8 cellular contexts compared by ENCODE assay signal in genomic region chr22:26589845-26590524, GRCh38. TPM values are rescaled to one million over a fixed set of nuclear protein-coding genes. Genes with fewer than 3 reads are reported as not detected.
A peak's percentile ranks its signal among the peaks of the same experiment; 100 is the strongest.
DNase-seq lines count a peak whose midpoint lies in the region; ATAC-seq and TF ChIP-seq lines count a peak whose summit lies in the region.

TPST2 (minus strand) TSS chr22:26590132; CDS start chr22:26541630, 48,502 bp downstream.

- peak; percentile 93 for TF ChIP-seq POLR2A in GM18505 (IDR thresholded peaks at IDR 0.05; ENCODE audit: borderline replicate concordance, extremely low read depth, insufficient read depth, insufficient read length)

- DNase-seq in NCI-H1930 (lab: John Stamatoyannopoulos, UW) (peak; percentile 57 to 78), cerebellum (ENCODE audit: low spot score) (peak; percentile 94), kidney glomerular epithelial cell (lab: John Stamatoyannopoulos, UW) (peak; percentile 63)
- peak; percentile 83 for DNase-seq in activated CD4-positive, CD25-positive, alpha-beta regulatory T cell treated with anti-CD3 and anti-CD28 coated beads, Interleukin-2, amount 50 U/mL, for 72 hours
- peak; percentile 76 for DNase-seq in stimulated activated CD4-positive, alpha-beta T cell treated with anti-CD3 and anti-CD28 coated beads, Interleukin-15, amount 100 ng/mL, for 24 hours

- ATAC-seq in GM18505 (IDR thresholded peaks at IDR 0.05; ENCODE audit: unreplicated experiment) (peak; percentile 67), HG02678 (IDR thresholded peaks at IDR 0.05; ENCODE audit: unreplicated experiment) (peak; percentile 83), HG03457 (IDR thresholded peaks at IDR 0.05; ENCODE audit: unreplicated experiment) (no peak)

RNA-seq across cellular contexts. Expression of gene TPST2, which starts in this region (rescaled TPM):
- 8.3 TPM for total RNA-seq in cerebellum
